1 cellular context compared by ENCODE assay signal in genomic region chr19:6429419-6430221, GRCh38.
TF ChIP-seq lines count a peak whose summit lies in the region.

No MANE protein-coding gene starts in this region.

TF ChIP-seq in K562, 482 proteins besides CTCF, POLR2A, EP300 and RAD21 (continued from another document and continues in another):
- TF ChIP-seq AFF4 (CRISPR knock-in tag; IDR thresholded peaks at IDR 0.05) (no peak), TAL1 (IDR thresholded peaks at IDR 0.05) (no peak), THRAP3 (IDR thresholded peaks at IDR 0.05; ENCODE audit: borderline replicate concordance) (no peak), SFPQ (IDR thresholded peaks at IDR 0.05; ENCODE audit: low read depth, low read length) (no peak), L3MBTL2 (IDR thresholded peaks at IDR 0.05) (peak; percentile 78), MCM3 (IDR thresholded peaks at IDR 0.05) (no peak), PYGO2 (tag; IDR thresholded peaks at IDR 0.05) (no peak), KHSRP (IDR thresholded peaks at IDR 0.05) (no peak), KLF13 (tag; IDR thresholded peaks at IDR 0.05; ENCODE audit: borderline replicate concordance, low read depth) (no peak), TCF3 (CRISPR knock-in tag; IDR thresholded peaks at IDR 0.05) (no peak), CREB5 (CRISPR knock-in tag; IDR thresholded peaks at IDR 0.05) (no peak), PKNOX1 (IDR thresholded peaks at IDR 0.05) (peak; percentile 74), E2F1 (CRISPR knock-in tag; IDR thresholded peaks at IDR 0.05) (no peak), FOXM1 (IDR thresholded peaks at IDR 0.05; ENCODE audit: low read depth) (no peak), FOXM1 (CRISPR knock-in tag; IDR thresholded peaks at IDR 0.05; ENCODE audit: low read depth) (no peak), ZBTB33 (CRISPR knock-in tag; IDR thresholded peaks at IDR 0.05) (no peak), ZNF445 (CRISPR knock-in tag; IDR thresholded peaks at IDR 0.05; ENCODE audit: low read depth) (no peak), HDAC8 (tag; IDR thresholded peaks at IDR 0.05) (no peak), CREM (IDR thresholded peaks at IDR 0.05; ENCODE audit: low read depth) (0 out of 2 replicates have a peak, but pooled peaks have one; percentile 9), ZNF696 (CRISPR knock-in tag; conservative IDR thresholded peaks at IDR 0.05) (no peak), ZNF785 (CRISPR knock-in tag; IDR thresholded peaks at IDR 0.05) (no peak), BHLHE40 (IDR thresholded peaks at IDR 0.05; ENCODE audit: low read length) (no peak), RBM34 (IDR thresholded peaks at IDR 0.05; ENCODE audit: borderline replicate concordance, insufficient read depth, low read length) (no peak), HMGN3 (IDR thresholded peaks at IDR 0.05; ENCODE audit: borderline replicate concordance, extremely low read depth, insufficient read length, low read depth, low read length) (no peak), FOXJ2 (tag; IDR thresholded peaks at IDR 0.05) (no peak), PBX2 (CRISPR knock-in tag; IDR thresholded peaks at IDR 0.05; ENCODE audit: low read depth) (no peak), PBX2 (tag; conservative IDR thresholded peaks at IDR 0.05; ENCODE audit: low read depth) (no peak), POLR2B (IDR thresholded peaks at IDR 0.05; ENCODE audit: low read depth, partially characterized antibody) (peak; percentile 23), NFE2L1 (tag; IDR thresholded peaks at IDR 0.05; ENCODE audit: borderline replicate concordance, low read depth) (no peak), TBL1XR1 (IDR thresholded peaks at IDR 0.05; ENCODE audit: low read length in 2 of 2) (no peak), FOXK1 (CRISPR knock-in tag; IDR thresholded peaks at IDR 0.05; ENCODE audit: borderline replicate concordance) (no peak), CHD4 (IDR thresholded peaks at IDR 0.05; ENCODE audit: insufficient read depth, insufficient replicate concordance, low read depth, low read length, poor library complexity, severe bottlenecking) (no peak), HMG20A (CRISPR knock-in tag; conservative IDR thresholded peaks at IDR 0.05) (no peak), DPF2 (IDR thresholded peaks at IDR 0.05) (peak; percentile 37; the same call in 1 of the 2 replicates), BDP1 (IDR thresholded peaks at IDR 0.05; ENCODE audit: insufficient read depth, insufficient read length) (no peak), BRF1 (IDR thresholded peaks at IDR 0.05; ENCODE audit: borderline replicate concordance, extremely low read depth, insufficient read length) (no peak), CREBBP (IDR thresholded peaks at IDR 0.05; ENCODE audit: low read depth, low read length) (no peak), MBD2 (IDR thresholded peaks at IDR 0.05; ENCODE audit: borderline replicate concordance, low read depth) (no peak), BRD4 (IDR thresholded peaks at IDR 0.05) (no peak)
